8 cellular contexts compared by ENCODE assay signal in genomic region chr3:13648060-13648743, GRCh38.
DNase-seq lines count a peak whose midpoint lies in the region; ATAC-seq, FAIRE-seq and TF ChIP-seq lines count a peak whose summit lies in the region.

No MANE protein-coding gene starts in this region.

- no peak overlapping the region for H3K4me2 ChIP-seq in Karpas-422 (ENCODE audit: low read depth, low read length, poor library complexity, severe bottlenecking)

- H3K27ac Mint-ChIP-seq in activated naive CD8-positive, alpha-beta T cell: no peak overlapping the region
- H3K27ac Mint-ChIP-seq in progenitor cell of endocrine pancreas: peak overlapping the region; percentile 17

- in situ Hi-C loops in GM13977 (cut with MboI; ENCODE audit: low pct_unique_long_range_greater_than_20kb, low sequenced_read_pairs, unreplicated experiment): loop anchor here (5.0 kb wide), 1 partner anchor 151 kb away; no protein-coding TSS in a partner anchor

- H3K4me3 ChIP-seq in AG04449 (ENCODE audit: low read depth, low read length): no peak overlapping the region
- H3K4me3 ChIP-seq in Karpas-422 (ENCODE audit: low read length): no peak overlapping the region

- H3K36me3 ChIP-seq in Karpas-422 (ENCODE audit: insufficient read depth, low read length): no peaks in the 10 kb centered on the region

- CTCF ChIA-PET in AG04449 (lab: Yijun Ruan, JAX): interaction anchor here (0.7 to 28.8 kb wide), 41 partner anchors 6 to 1273 kb away, joined by 3 to 1252 read pairs (median 5); partner anchors contain the start of gene HDAC11

- no peaks in the 10 kb centered on the region for H3K4me1 ChIP-seq in Karpas-422 (ENCODE audit: low read length)

- peak; percentile 90 for ATAC-seq in SK-N-SH treated with all-trans-retinoic acid at 6 μM for 48 hours
- peak; percentile 93 for ATAC-seq in Right ventricle myocardium superior (ENCODE audit: poor library complexity)

- H3K4me3 Mint-ChIP-seq in activated naive CD8-positive, alpha-beta T cell: peak overlapping the region; percentile 40
- no peak overlapping the region for H3K4me3 Mint-ChIP-seq in progenitor cell of endocrine pancreas (ENCODE audit: low read depth)

- intact Hi-C loops in Right ventricle myocardium superior (cut with DNase I): loop anchor here (2.0 to 5.0 kb wide), 2 partner anchors 151 to 556 kb away; no protein-coding TSS in a partner anchor

- no peaks in the 10 kb centered on the region for H3K9me3 Mint-ChIP-seq in activated naive CD8-positive, alpha-beta T cell (ENCODE audit: low read depth)
- no peaks in the 10 kb centered on the region for H3K9me3 Mint-ChIP-seq in progenitor cell of endocrine pancreas (ENCODE audit: low read depth)

- no peaks in the 10 kb centered on the region for H4K20me1 ChIP-seq in Karpas-422 (ENCODE audit: insufficient read depth, low read depth, low read length)

- H3K9me3 ChIP-seq in Karpas-422 (ENCODE audit: low read length): no peaks in the 10 kb centered on the region

- no peak overlapping the region for H3K27ac ChIP-seq in Karpas-422 (ENCODE audit: low read length)

- peaks cover 37% of the 10 kb centered on the region for H3K4me1 Mint-ChIP-seq in activated naive CD8-positive, alpha-beta T cell (ENCODE audit: low read depth)
- peaks cover 3% of the 10 kb centered on the region for H3K4me1 Mint-ChIP-seq in progenitor cell of endocrine pancreas (ENCODE audit: low read depth)

- peaks cover 9% of the 10 kb centered on the region for H3K27me3 Mint-ChIP-seq in activated naive CD8-positive, alpha-beta T cell
- peaks cover 42% of the 10 kb centered on the region for H3K27me3 Mint-ChIP-seq in progenitor cell of endocrine pancreas

- H3K9ac ChIP-seq in Karpas-422 (ENCODE audit: low read length): no peak overlapping the region

- FAIRE-seq in urothelium cell line (lab: Jason Lieb, UNC): peak; percentile 93

- TF ChIP-seq CTCF in AG04449 (IDR thresholded peaks at IDR 0.05; ENCODE audit: insufficient read depth, low read length, missing control alignments): peak; percentile 99
- TF ChIP-seq CTCF in GM13977 (IDR thresholded peaks at IDR 0.05; ENCODE audit: extremely low read depth, insufficient read depth, missing control alignments): peak; percentile 98
- TF ChIP-seq CTCF in progenitor cell of endocrine pancreas (IDR thresholded peaks at IDR 0.05; ENCODE audit: unreplicated experiment): peak; percentile 99

- POLR2A ChIA-PET in AG04449 (lab: Yijun Ruan, JAX): interaction anchor here (0.8 to 1.6 kb wide), 2 partner anchors 152 to 154 kb away, joined by 3 to 8 read pairs; no protein-coding TSS in a partner anchor

- no peak overlapping the region for H2AFZ ChIP-seq in Karpas-422 (ENCODE audit: low read length)

- H3K9me2 ChIP-seq in Karpas-422 (replicated peaks; ENCODE audit: insufficient read depth, low read length): no peaks in the 10 kb centered on the region

- H3K27me3 ChIP-seq in Karpas-422 (ENCODE audit: low read length): no peaks in the 10 kb centered on the region

- no peak for DNase-seq in AG04449 (ENCODE audit: low read depth, low spot score)
- peak; percentile 92 for DNase-seq in GM13977 (ENCODE audit: low spot score)
- DNase-seq in Karpas-422: peak; percentile 91
- DNase-seq in Right ventricle myocardium superior: peak; percentile 91
- DNase-seq in progenitor cell of endocrine pancreas (ENCODE audit: low spot score, unreplicated experiment): peak; percentile 87
- peak; percentile 90 for DNase-seq in urothelium cell line (ENCODE audit: low spot score)

- no peaks in the 10 kb centered on the region for H3K79me2 ChIP-seq in Karpas-422 (ENCODE audit: low read length)

- no peaks in the 10 kb centered on the region for H3K36me3 Mint-ChIP-seq in activated naive CD8-positive, alpha-beta T cell
- H3K36me3 Mint-ChIP-seq in progenitor cell of endocrine pancreas (ENCODE audit: insufficient read depth): no peaks in the 10 kb centered on the region

TF ChIP-seq in SK-N-SH treated with all-trans-retinoic acid at 6 μM for 48 hours, 23 proteins besides CTCF, POLR2A, EP300 and RAD21:
- TF ChIP-seq SNAI2 (CRISPR knock-in tag; IDR thresholded peaks at IDR 0.05): no peak
- TF ChIP-seq CSDC2 (CRISPR knock-in tag; IDR thresholded peaks at IDR 0.05): no peak
- no peak for TF ChIP-seq GLIS3 (CRISPR knock-in tag; IDR thresholded peaks at IDR 0.05)
